ENCODE assay signal across 2 cellular contexts in genomic region chr11:107567739-107568335, GRCh38.
TF ChIP-seq lines count a peak whose summit lies in the region.

No MANE protein-coding gene starts in this region.

TF ChIP-seq in HCT116, 20 proteins besides CTCF, POLR2A, EP300 and RAD21:
- TF ChIP-seq ZBTB33 (IDR thresholded peaks at IDR 0.05; ENCODE audit: extremely low read depth, insufficient replicate concordance, low read length) (no peak), EGR1 (IDR thresholded peaks at IDR 0.05; ENCODE audit: low read depth) (no peak), EZH2 (IDR thresholded peaks at IDR 0.05) (no peak), EZH2phosphoT487 (IDR thresholded peaks at IDR 0.05; ENCODE audit: borderline replicate concordance) (no peak), JUND (IDR thresholded peaks at IDR 0.05) (no peak)
- TF ChIP-seq, protein P1, sequence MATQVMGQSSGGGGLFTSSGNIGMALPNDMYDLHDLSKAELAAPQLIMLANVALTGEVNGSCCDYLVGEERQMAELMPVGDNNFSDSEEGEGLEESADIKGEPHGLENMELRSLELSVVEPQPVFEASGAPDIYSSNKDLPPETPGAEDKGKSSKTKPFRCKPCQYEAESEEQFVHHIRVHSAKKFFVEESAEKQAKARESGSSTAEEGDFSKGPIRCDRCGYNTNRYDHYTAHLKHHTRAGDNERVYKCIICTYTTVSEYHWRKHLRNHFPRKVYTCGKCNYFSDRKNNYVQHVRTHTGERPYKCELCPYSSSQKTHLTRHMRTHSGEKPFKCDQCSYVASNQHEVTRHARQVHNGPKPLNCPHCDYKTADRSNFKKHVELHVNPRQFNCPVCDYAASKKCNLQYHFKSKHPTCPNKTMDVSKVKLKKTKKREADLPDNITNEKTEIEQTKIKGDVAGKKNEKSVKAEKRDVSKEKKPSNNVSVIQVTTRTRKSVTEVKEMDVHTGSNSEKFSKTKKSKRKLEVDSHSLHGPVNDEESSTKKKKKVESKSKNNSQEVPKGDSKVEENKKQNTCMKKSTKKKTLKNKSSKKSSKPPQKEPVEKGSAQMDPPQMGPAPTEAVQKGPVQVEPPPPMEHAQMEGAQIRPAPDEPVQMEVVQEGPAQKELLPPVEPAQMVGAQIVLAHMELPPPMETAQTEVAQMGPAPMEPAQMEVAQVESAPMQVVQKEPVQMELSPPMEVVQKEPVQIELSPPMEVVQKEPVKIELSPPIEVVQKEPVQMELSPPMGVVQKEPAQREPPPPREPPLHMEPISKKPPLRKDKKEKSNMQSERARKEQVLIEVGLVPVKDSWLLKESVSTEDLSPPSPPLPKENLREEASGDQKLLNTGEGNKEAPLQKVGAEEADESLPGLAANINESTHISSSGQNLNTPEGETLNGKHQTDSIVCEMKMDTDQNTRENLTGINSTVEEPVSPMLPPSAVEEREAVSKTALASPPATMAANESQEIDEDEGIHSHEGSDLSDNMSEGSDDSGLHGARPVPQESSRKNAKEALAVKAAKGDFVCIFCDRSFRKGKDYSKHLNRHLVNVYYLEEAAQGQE (IDR thresholded peaks at IDR 0.05; ENCODE audit: low read depth) = no peak
TF ChIP-seq in HCT116: peak in this region for 0.

TF ChIP-seq in GM23338, 12 proteins besides CTCF, POLR2A, EP300 and RAD21:
- TF ChIP-seq ETS1 (IDR thresholded peaks at IDR 0.05) (no peak), JUNB (IDR thresholded peaks at IDR 0.05; ENCODE audit: unreplicated experiment) (no peak), NANOG (IDR thresholded peaks at IDR 0.05; ENCODE audit: borderline replicate concordance) (no peak), CREB1 (CRISPR knock-in tag; IDR thresholded peaks at IDR 0.05; ENCODE audit: low read depth) (no peak), STAT1 (IDR thresholded peaks at IDR 0.05; ENCODE audit: unreplicated experiment) (no peak), EZH2phosphoT487 (IDR thresholded peaks at IDR 0.05; ENCODE audit: unreplicated experiment) (no peak), ZNF114 (CRISPR knock-in tag; IDR thresholded peaks at IDR 0.05) (no peak), EZH2 (IDR thresholded peaks at IDR 0.05; ENCODE audit: low read depth, unreplicated experiment) (no peak), ZNF331 (CRISPR knock-in tag; IDR thresholded peaks at IDR 0.05; ENCODE audit: low read depth) (no peak), POLR2AphosphoS5 (IDR thresholded peaks at IDR 0.05; ENCODE audit: low read depth) (no peak)
- TF ChIP-seq, protein P2, sequence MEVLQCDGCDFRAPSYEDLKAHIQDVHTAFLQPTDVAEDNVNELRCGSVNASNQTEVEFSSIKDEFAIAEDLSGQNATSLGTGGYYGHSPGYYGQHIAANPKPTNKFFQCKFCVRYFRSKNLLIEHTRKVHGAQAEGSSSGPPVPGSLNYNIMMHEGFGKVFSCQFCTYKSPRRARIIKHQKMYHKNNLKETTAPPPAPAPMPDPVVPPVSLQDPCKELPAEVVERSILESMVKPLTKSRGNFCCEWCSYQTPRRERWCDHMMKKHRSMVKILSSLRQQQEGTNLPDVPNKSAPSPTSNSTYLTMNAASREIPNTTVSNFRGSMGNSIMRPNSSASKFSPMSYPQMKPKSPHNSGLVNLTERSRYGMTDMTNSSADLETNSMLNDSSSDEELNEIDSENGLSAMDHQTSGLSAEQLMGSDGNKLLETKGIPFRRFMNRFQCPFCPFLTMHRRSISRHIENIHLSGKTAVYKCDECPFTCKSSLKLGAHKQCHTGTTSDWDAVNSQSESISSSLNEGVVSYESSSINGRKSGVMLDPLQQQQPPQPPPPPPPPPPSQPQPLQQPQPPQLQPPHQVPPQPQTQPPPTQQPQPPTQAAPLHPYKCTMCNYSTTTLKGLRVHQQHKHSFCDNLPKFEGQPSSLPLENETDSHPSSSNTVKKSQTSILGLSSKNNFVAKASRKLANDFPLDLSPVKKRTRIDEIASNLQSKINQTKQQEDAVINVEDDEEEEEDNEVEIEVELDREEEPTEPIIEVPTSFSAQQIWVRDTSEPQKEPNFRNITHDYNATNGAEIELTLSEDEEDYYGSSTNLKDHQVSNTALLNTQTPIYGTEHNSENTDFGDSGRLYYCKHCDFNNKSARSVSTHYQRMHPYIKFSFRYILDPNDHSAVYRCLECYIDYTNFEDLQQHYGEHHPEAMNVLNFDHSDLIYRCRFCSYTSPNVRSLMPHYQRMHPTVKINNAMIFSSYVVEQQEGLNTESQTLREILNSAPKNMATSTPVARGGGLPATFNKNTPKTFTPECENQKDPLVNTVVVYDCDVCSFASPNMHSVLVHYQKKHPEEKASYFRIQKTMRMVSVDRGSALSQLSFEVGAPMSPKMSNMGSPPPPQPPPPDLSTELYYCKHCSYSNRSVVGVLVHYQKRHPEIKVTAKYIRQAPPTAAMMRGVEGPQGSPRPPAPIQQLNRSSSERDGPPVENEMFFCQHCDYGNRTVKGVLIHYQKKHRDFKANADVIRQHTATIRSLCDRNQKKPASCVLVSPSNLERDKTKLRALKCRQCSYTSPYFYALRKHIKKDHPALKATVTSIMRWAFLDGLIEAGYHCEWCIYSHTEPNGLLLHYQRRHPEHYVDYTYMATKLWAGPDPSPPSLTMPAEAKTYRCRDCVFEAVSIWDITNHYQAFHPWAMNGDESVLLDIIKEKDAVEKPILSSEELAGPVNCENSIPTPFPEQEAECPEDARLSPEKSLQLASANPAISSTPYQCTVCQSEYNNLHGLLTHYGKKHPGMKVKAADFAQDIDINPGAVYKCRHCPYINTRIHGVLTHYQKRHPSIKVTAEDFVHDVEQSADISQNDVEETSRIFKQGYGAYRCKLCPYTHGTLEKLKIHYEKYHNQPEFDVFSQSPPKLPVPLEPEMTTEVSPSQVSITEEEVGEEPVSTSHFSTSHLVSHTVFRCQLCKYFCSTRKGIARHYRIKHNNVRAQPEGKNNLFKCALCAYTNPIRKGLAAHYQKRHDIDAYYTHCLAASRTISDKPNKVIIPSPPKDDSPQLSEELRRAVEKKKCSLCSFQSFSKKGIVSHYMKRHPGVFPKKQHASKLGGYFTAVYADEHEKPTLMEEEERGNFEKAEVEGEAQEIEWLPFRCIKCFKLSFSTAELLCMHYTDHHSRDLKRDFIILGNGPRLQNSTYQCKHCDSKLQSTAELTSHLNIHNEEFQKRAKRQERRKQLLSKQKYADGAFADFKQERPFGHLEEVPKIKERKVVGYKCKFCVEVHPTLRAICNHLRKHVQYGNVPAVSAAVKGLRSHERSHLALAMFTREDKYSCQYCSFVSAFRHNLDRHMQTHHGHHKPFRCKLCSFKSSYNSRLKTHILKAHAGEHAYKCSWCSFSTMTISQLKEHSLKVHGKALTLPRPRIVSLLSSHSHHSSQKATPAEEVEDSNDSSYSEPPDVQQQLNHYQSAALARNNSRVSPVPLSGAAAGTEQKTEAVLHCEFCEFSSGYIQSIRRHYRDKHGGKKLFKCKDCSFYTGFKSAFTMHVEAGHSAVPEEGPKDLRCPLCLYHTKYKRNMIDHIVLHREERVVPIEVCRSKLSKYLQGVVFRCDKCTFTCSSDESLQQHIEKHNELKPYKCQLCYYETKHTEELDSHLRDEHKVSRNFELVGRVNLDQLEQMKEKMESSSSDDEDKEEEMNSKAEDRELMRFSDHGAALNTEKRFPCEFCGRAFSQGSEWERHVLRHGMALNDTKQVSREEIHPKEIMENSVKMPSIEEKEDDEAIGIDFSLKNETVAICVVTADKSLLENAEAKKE (CRISPR knock-in tag; IDR thresholded peaks at IDR 0.05) = no peak
- TF ChIP-seq, protein P1 (IDR thresholded peaks at IDR 0.05; ENCODE audit: unreplicated experiment) = no peak
